ENCODE assay signal across 32 cellular contexts in genomic region chr12:22054155-22054554, GRCh38.
"Had no signal": no experiment of that assay in that cellular context is flagged by ENCODE, and none has a peak within 500 bp of the region (broad histone marks: within the 10 kb centered on the region; RNA-seq: fewer than 3 reads in every experiment).

No MANE protein-coding gene starts in this region.

- H3K27me3 ChIP-seq: adrenal gland, body of pancreas, brain microvascular endothelial cell, breast epithelium had no signal

- H3K4me3 ChIP-seq: adrenal gland, body of pancreas, breast epithelium had no signal

- H3K4me1 ChIP-seq: breast epithelium had no signal

- H3K9me3 ChIP-seq: adrenal gland, body of pancreas, breast epithelium had no signal

- H3K36me3 ChIP-seq: breast epithelium had no signal

- ATAC-seq: activated CD8-positive, alpha-beta T cell treated with anti-CD3 and anti-CD28 coated beads for 36 hours; activated naive CD4-positive, alpha-beta T cell treated with anti-CD3 and anti-CD28 coated beads, Interleukin-2, amount 50 U/mL, for 72 hours; activated T-cell treated with anti-CD3 and anti-CD28 coated beads, Interleukin-2, amount 50 U/mL, for 4 hours; activated T-cell treated with anti-CD3 and anti-CD28 coated beads, Interleukin-2, amount 50 U/mL, for 72 hours; activated T-helper 17 cell treated with anti-CD3 and anti-CD28 coated beads, Interleukin-2, amount 50 U/mL, for 72 hours; body of pancreas had no signal

- FAIRE-seq: astrocyte, TTC549 had no signal

- H3K27ac ChIP-seq: adrenal gland, body of pancreas, brain microvascular endothelial cell, breast epithelium, VCaP had no signal

- DNase-seq: activated B cell treated with CpG ODN at 0.5 μM for 24 hours; activated CD4-positive, alpha-beta memory T cell treated with anti-CD3 and anti-CD28 coated beads for 36 hours; activated CD4-positive, alpha-beta T cell treated with anti-CD3 and anti-CD28 coated beads for 4 hours; activated CD4-positive, alpha-beta T cell treated with anti-CD3 and anti-CD28 coated beads, Interleukin-2, amount 50 U/mL, for 1 hour; activated CD4-positive, alpha-beta T cell treated with anti-CD3 and anti-CD28 coated beads, Interleukin-2, amount 50 U/mL, for 4 hours; activated CD4-positive, CD25-positive, alpha-beta regulatory T cell treated with anti-CD3 and anti-CD28 coated beads, Interleukin-2, amount 50 U/mL, for 72 hours; activated CD8-positive, alpha-beta memory T cell treated with anti-CD3 and anti-CD28 coated beads, Interleukin-2, amount 50 U/mL, for 4 hours; activated CD8-positive, alpha-beta T cell treated with anti-CD3 and anti-CD28 coated beads for 36 hours; activated effector memory CD4-positive, alpha-beta T cell treated with anti-CD3 and anti-CD28 coated beads, Interleukin-2, amount 50 U/mL, for 16 hours; activated gamma-delta T cell treated with Interleukin-2 at 50 U/mL for 16 hours; activated naive CD4-positive, alpha-beta T cell; activated naive CD4-positive, alpha-beta T cell treated with anti-CD3 and anti-CD28 coated beads for 36 hours; activated naive CD4-positive, alpha-beta T cell treated with anti-CD3 and anti-CD28 coated beads, Interleukin-2, amount 50 U/mL, for 16 hours; activated naive CD8-positive, alpha-beta T cell treated with anti-CD3 and anti-CD28 coated beads for 36 hours; activated T-cell treated with anti-CD3 and anti-CD28 coated beads for 4 hours; activated T-cell treated with anti-CD3 and anti-CD28 coated beads, Interleukin-2, amount 50 U/mL, for 1 hour; activated T-cell treated with anti-CD3 and anti-CD28 coated beads, Interleukin-2, amount 50 U/mL, for 4 hours; activated T-cell treated with anti-CD3 and anti-CD28 coated beads, Interleukin-2, amount 50 U/mL, for 72 hours; adrenal gland; amniotic stem cell; aorta; body of pancreas; brain microvascular endothelial cell; central memory CD4-positive, alpha-beta T cell; T-helper 2 cell; T-helper 9 cell had no signal
